Comparison of ENCODE assay signal across 8 cellular contexts in the genomic region with DNA sequence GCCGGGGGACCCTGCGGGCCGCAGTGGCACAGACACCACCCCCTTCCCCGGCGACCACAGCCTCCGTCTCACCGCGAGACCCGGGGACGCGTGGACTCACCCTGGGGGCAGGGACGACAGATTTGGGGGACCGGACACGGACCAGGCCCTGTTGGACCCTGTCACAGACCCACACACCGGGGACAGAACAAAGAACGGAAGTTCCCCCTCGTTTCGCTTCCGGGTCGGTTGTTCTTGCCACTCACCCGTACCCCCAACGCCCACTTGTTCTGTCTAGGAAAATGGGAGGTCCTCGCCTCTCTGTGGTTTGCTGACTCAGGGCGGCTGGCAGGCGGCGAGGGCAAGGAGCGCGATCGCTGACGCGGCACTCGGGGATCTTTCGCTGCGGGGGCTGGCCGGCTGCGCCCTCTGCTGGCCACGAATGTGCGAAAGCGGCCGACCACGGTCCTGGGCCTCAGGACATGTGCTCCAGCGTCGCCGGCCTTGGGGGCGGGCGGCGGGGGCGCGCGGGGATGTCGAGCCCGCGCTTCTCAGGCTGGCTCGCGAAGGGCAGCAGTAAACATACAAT. TPM values are rescaled to one million over a fixed set of nuclear protein-coding genes. Genes with fewer than 3 reads are reported as not detected.
DNase-seq lines count a peak whose midpoint lies in the region; ATAC-seq lines count a peak whose summit lies in the region.

ZNF3 (minus strand) TSS at position 189 of the 568 bp plus-strand sequence. CDS start 4,366 bp downstream, outside the sequence.

- peak within 1 kb of the TSS; percentile 96 for H3K18ac ChIP-seq in mesenchymal stem cell (ENCODE audit: low read depth in 1 of 2, low read length in 2 of 2)

- peak within 1 kb of the TSS; percentile 91 for H2BK120ac ChIP-seq in mesenchymal stem cell (ENCODE audit: low read depth, low read length)

- peak within 1 kb of the TSS; percentile 87 for H3K27ac Mint-ChIP-seq in activated CD8-positive, alpha-beta memory T cell treated with anti-CD3 and anti-CD28 coated beads, Interleukin-2, amount 10 ng/mL, durations not matched to agents 7 days and 5 days

- CTCF ChIA-PET in activated CD8-positive, alpha-beta memory T cell treated with anti-CD3 and anti-CD28 coated beads, Interleukin-2, amount 10 ng/mL, durations not matched to agents 7 days and 5 days (lab: Charles Lee) = interaction anchor here (0.7 to 1.4 kb wide), 20 partner anchors 10 to 695 kb away, joined by 3 to 14 read pairs (median 4); partner anchors contain the start of genes AP4M1, MBLAC1, MCM7 and ZKSCAN1

- peak within 1 kb of the TSS; percentile 73 for H2BK5ac ChIP-seq in mesenchymal stem cell (ENCODE audit: low read depth, low read length, poor library complexity, severe bottlenecking)

- WGBS in mesenchymal stem cell = under 1% methylated on average over 55 of the region's 55 CpGs

- H3K14ac ChIP-seq in mesenchymal stem cell (ENCODE audit: low read length in 2 of 2) = peak within 1 kb of the TSS in 1 of 2 experiments; percentile 63

- H3K79me1 ChIP-seq in mesenchymal stem cell (replicated peaks; ENCODE audit: low read length, poor library complexity, severe bottlenecking) = peaks cover 1% of the 10 kb centered on the region

- H3K4ac ChIP-seq in mesenchymal stem cell (ENCODE audit: low read depth in 1 of 2, low read length in 2 of 2) = peak within 1 kb of the TSS; percentile 97 to 99

- H2AK5ac ChIP-seq in mesenchymal stem cell (ENCODE audit: low read length, severe bottlenecking) = peak within 1 kb of the TSS; percentile 92

- H3K9ac ChIP-seq in HUES48 (ENCODE audit: low read depth, low read length) (peak within 1 kb of the TSS; percentile 93), NT2/D1 (ENCODE audit: insufficient read length, low read depth) (peak within 1 kb of the TSS; percentile 95), endocrine pancreas (ENCODE audit: control insufficient read depth, insufficient read depth, low read length) (peak within 1 kb of the TSS; percentile 90), mesenchymal stem cell (ENCODE audit: low read length) (peak within 1 kb of the TSS; percentile 97)

- no peaks in the 10 kb centered on the region for H3K9me3 Mint-ChIP-seq in activated CD8-positive, alpha-beta memory T cell treated with anti-CD3 and anti-CD28 coated beads, Interleukin-2, amount 10 ng/mL, durations not matched to agents 7 days and 5 days (ENCODE audit: low read depth)

- no peaks in the 10 kb centered on the region; the same call in 1 of the 2 replicates for H3K9me3 ChIP-seq in HUES48 (ENCODE audit: control insufficient read depth, insufficient read depth, low read length)
- H3K9me3 ChIP-seq in NT2/D1 (ENCODE audit: insufficient read depth, low read length) = no peaks in the 10 kb centered on the region; the same call in 1 of the 2 replicates
- H3K9me3 ChIP-seq in endocrine pancreas (ENCODE audit: control insufficient read depth, low read length) = no peaks in the 10 kb centered on the region
- H3K9me3 ChIP-seq in mesenchymal stem cell (ENCODE audit: control insufficient read depth, low read length) = no peaks in the 10 kb centered on the region

- peaks cover 20% of the 10 kb centered on the region for H3K36me3 Mint-ChIP-seq in activated CD8-positive, alpha-beta memory T cell treated with anti-CD3 and anti-CD28 coated beads, Interleukin-2, amount 10 ng/mL, durations not matched to agents 7 days and 5 days

- H3K4me1 Mint-ChIP-seq in activated CD8-positive, alpha-beta memory T cell treated with anti-CD3 and anti-CD28 coated beads, Interleukin-2, amount 10 ng/mL, durations not matched to agents 7 days and 5 days = peaks cover 32% of the 10 kb centered on the region

- H3K36me3 ChIP-seq in HUES48 (ENCODE audit: control insufficient read depth, insufficient read depth, low read length) (peaks cover 34% of the 10 kb centered on the region), NT2/D1 (ENCODE audit: insufficient read depth, insufficient read length, low read length) (peaks cover 32% of the 10 kb centered on the region), endocrine pancreas (ENCODE audit: control insufficient read depth, insufficient read depth, low read length) (peaks cover 3% of the 10 kb centered on the region), mesenchymal stem cell (ENCODE audit: control insufficient read depth in 1 of 2, insufficient read depth in 2 of 2, low read depth in 1 of 2, low read length in 2 of 2) (peaks cover 21% of the 10 kb centered on the region in 2 experiments)

- ATAC-seq in GM21390 (IDR thresholded peaks at IDR 0.05; ENCODE audit: unreplicated experiment) = peak; percentile 70
- ATAC-seq in activated CD8-positive, alpha-beta memory T cell treated with anti-CD3 and anti-CD28 coated beads, Interleukin-2, amount 10 ng/mL, durations not matched to agents 7 days and 5 days = peak; percentile 91

- peak within 1 kb of the TSS; percentile 91 for H4K91ac ChIP-seq in mesenchymal stem cell (ENCODE audit: low read length)

- peak within 1 kb of the TSS; percentile 81 for H3K4me2 ChIP-seq in mesenchymal stem cell (ENCODE audit: low read length, poor library complexity, severe bottlenecking)

- H3K27me3 ChIP-seq in HUES48 (ENCODE audit: control insufficient read depth, insufficient read depth, low read length) = no peaks in the 10 kb centered on the region
- no peaks in the 10 kb centered on the region for H3K27me3 ChIP-seq in NT2/D1 (ENCODE audit: insufficient read depth, insufficient read length)
- H3K27me3 ChIP-seq in endocrine pancreas (ENCODE audit: control insufficient read depth, insufficient read depth, low read length) = no peaks in the 10 kb centered on the region
- no peaks in the 10 kb centered on the region for H3K27me3 ChIP-seq in mesenchymal stem cell (ENCODE audit: control insufficient read depth in 1 of 2, insufficient read depth in 1 of 2, low read length in 2 of 2)

- peak within 1 kb of the TSS; percentile 88 for H3K4me3 ChIP-seq in HUES48 (ENCODE audit: low read depth, low read length)
- H3K4me3 ChIP-seq in NT2/D1 (ENCODE audit: insufficient read length, low read depth) = peak within 1 kb of the TSS; percentile 95
- H3K4me3 ChIP-seq in endocrine pancreas (ENCODE audit: control insufficient read depth, insufficient read depth, low read length) = peak within 1 kb of the TSS; percentile 89
- H3K4me3 ChIP-seq in mesenchymal stem cell (ENCODE audit: insufficient read depth in 1 of 2, low read depth in 1 of 2, low read length in 2 of 2) = peak within 1 kb of the TSS; percentile 84 to 87

- peak within 1 kb of the TSS in 1 of 2 experiments; percentile 83 for H3K23ac ChIP-seq in mesenchymal stem cell (ENCODE audit: low read length in 2 of 2)

- no peak within 1 kb of the TSS for H2AFZ ChIP-seq in mesenchymal stem cell (ENCODE audit: low read depth, low read length)

- peak within 1 kb of the TSS; percentile 88 for H3K27ac ChIP-seq in HUES48 (ENCODE audit: low read depth, low read length)
- peak within 1 kb of the TSS; percentile 64 for H3K27ac ChIP-seq in mesenchymal stem cell (ENCODE audit: low read length, poor library complexity, severe bottlenecking)

- peak within 1 kb of the TSS; percentile 88 for H3K4me3 Mint-ChIP-seq in activated CD8-positive, alpha-beta memory T cell treated with anti-CD3 and anti-CD28 coated beads, Interleukin-2, amount 10 ng/mL, durations not matched to agents 7 days and 5 days

- DNase-seq in D341Med (ENCODE audit: low spot score) (peak; percentile 97), NT2/D1 (ENCODE audit: low read depth, low spot score) (peak; percentile 98), mesenchymal stem cell (peak; percentile 99)
- peak; percentile 99 for DNase-seq in activated CD8-positive, alpha-beta memory T cell treated with anti-CD3 and anti-CD28 coated beads, Interleukin-2, amount 10 ng/mL, durations not matched to agents 7 days and 5 days
- DNase-seq in stimulated activated CD8-positive, alpha-beta memory T cell treated with anti-CD3 and anti-CD28 coated beads, Interleukin-12 subunit alpha, Interleukin-12 subunit beta, amount 100 ng/mL, for 4 hours (ENCODE audit: low read depth) = peak; percentile 97

- peak within 1 kb of the TSS; percentile 68 for H2BK15ac ChIP-seq in mesenchymal stem cell (ENCODE audit: low read depth, poor library complexity, severe bottlenecking)

- peak within 1 kb of the TSS; percentile 98 for H4K8ac ChIP-seq in mesenchymal stem cell (ENCODE audit: low read length)

- H2BK12ac ChIP-seq in mesenchymal stem cell (ENCODE audit: low read length in 2 of 2) = peak within 1 kb of the TSS; percentile 40 to 87

- no peaks in the 10 kb centered on the region for H3K27me3 Mint-ChIP-seq in activated CD8-positive, alpha-beta memory T cell treated with anti-CD3 and anti-CD28 coated beads, Interleukin-2, amount 10 ng/mL, durations not matched to agents 7 days and 5 days

- H3K4me1 ChIP-seq in HUES48 (ENCODE audit: control insufficient read depth, insufficient read depth, low read length) (peaks cover 13% of the 10 kb centered on the region), NT2/D1 (ENCODE audit: insufficient read depth, insufficient read length) (peaks cover 3% of the 10 kb centered on the region), endocrine pancreas (ENCODE audit: control insufficient read depth, insufficient read depth, low read length) (no peaks in the 10 kb centered on the region), mesenchymal stem cell (ENCODE audit: control insufficient read depth, insufficient read depth, low read depth, low read length) (peaks cover 14% of the 10 kb centered on the region)

RNA-seq across cellular contexts. Expression of gene ZNF3, which starts in this region (rescaled TPM):
- total RNA-seq in activated CD8-positive, alpha-beta memory T cell treated with anti-CD3 and anti-CD28 coated beads, Interleukin-2, amount 10 ng/mL, durations not matched to agents 7 days and 5 days = 10 to 100 TPM; 21.2 to 24.1 TPM
- 27.8 TPM for polyA plus RNA-seq in mesenchymal stem cell (2013, experiment 1 of 2)
- polyA plus RNA-seq in mesenchymal stem cell (2013, experiment 2 of 2) = 28.1 TPM

Comparison
In these comparisons a context has a peak if more than half of its experiments do, and no peak if none do; other contexts are left out.
1. Peak in every context shown above with its lines: DNase-seq, ATAC-seq, H3K4me3 ChIP-seq and H3K27ac ChIP-seq.